Comparison of ENCODE assay signal across 13 cellular contexts in the genomic region with DNA sequence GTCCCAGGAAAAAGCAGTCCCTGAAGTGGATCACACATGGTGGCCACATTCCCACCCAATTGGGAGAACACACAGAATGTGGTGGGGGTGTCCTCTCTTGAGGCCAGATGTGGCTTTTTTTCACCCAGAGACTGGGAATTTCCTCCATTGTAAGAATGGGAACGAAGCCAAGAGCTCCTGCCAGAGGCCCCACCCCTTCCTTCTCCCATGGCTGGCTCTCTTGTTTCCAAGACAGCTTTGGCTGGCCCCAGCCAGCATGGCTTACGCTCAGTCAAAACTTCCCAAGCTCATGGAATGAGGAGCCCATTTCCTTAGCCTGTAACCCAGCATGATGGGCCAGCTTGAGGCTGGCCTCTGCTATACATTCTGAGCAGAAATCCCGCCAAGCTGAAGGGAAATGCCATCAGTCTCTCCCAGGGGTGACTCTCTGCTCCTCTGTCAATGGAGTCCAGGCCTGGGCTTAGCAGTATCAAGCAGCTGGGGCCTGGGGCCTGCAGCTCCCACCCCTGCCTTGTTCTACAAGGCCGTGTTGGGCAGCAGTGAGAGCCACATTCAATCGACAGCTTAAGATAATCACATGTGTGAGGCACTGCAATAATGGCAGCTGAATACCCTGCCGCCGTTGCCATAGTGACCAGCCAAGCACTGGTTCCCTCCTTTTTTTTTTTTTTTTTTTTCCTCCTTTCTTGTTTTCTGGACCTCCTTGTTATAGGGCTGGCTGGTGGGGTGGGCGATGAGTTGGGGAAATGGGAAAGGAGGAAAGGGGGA.
DNase-seq lines count a peak whose midpoint lies in the region; FAIRE-seq and TF ChIP-seq lines count a peak whose summit lies in the region.
"Had no signal": no experiment of that assay in that cellular context is flagged by ENCODE, and none has a peak within 500 bp of the region (broad histone marks: within the 10 kb centered on the region; RNA-seq: fewer than 3 reads in every experiment).

No MANE protein-coding gene starts in this region.

- H3K9me3 ChIP-seq in SJCRH30 (replicated peaks), result 0 out of 2 replicates have a peak, but pooled peaks cover 2% of the 10 kb centered on the region
- H3K9me3 ChIP-seq: left ventricle myocardium inferior, spleen, thoracic aorta had no signal

- no peak overlapping the region for H3K27ac ChIP-seq in SJCRH30
- H3K27ac ChIP-seq: left ventricle myocardium inferior, spleen, thoracic aorta had no signal

- H3K4me3 ChIP-seq in SJCRH30, result no peak overlapping the region
- H3K4me3 ChIP-seq: left ventricle myocardium inferior, spleen, thoracic aorta had no signal

- H3K4me1 ChIP-seq in SJCRH30, result no peaks in the 10 kb centered on the region
- H3K4me1 ChIP-seq: spleen had no signal

- H3K36me3 ChIP-seq in SJCRH30, result no peaks in the 10 kb centered on the region
- H3K36me3 ChIP-seq: left ventricle myocardium inferior, spleen, thoracic aorta had no signal

- no peaks in the 10 kb centered on the region for H3K27me3 ChIP-seq in SJCRH30
- H3K27me3 ChIP-seq: spleen had no signal

- DNase-seq in Daoy (ENCODE audit: low read depth), result peak; percentile 63
- peak; percentile 61 to 90 (median 66) for DNase-seq in NCI-H1417 (lab: John Stamatoyannopoulos, UW)
- DNase-seq in SJCRH30, result peak; percentile 12 to 37
- DNase-seq in kidney tubule cell (ENCODE audit: low spot score), result peak; percentile 32
- DNase-seq in inferior parietal cortex (ENCODE audit: extremely low spot score), result no peak
- DNase-seq in NCI-H2107 (lab: John Stamatoyannopoulos, UW), result no peak
- DNase-seq in H54 (ENCODE audit: insufficient read length, low spot score), result no peak
- no peak for DNase-seq in EL
- DNase-seq: activated CD4-positive, alpha-beta T cell treated with anti-CD3 and anti-CD28 coated beads for 36 hours; left ventricle myocardium inferior; spleen had no signal

- no peak for FAIRE-seq in H54 (lab: Jason Lieb, UNC)
- FAIRE-seq: frontal cortex had no signal

- TF ChIP-seq POLR2A in H54 (IDR thresholded peaks at IDR 0.05; ENCODE audit: low read depth, low read length), result no peak

Comparison
In these comparisons a context has a peak if more than half of its experiments do, and no peak if none do; other contexts are left out.
1. DNase-seq: peak in Daoy (single experiment), NCI-H1417 (3 of 3), SJCRH30 (2 of 2) and kidney tubule cell (single experiment); none in inferior parietal cortex (single experiment), NCI-H2107 (single experiment), H54 (single experiment) and EL (single experiment).